1 cellular context compared by ENCODE assay signal in genomic region chr1:39691383-39692151, GRCh38.
TF ChIP-seq lines count a peak whose summit lies in the region.

Gene HPCAL4, minus strand, starts transcription at chr1:39691433. Its CDS starts 6,830 bp downstream, at chr1:39684603.

TF ChIP-seq in K562, 482 proteins besides CTCF, POLR2A, EP300 and RAD21 (continued from another document and continues in another):
- TF ChIP-seq PBX2 (CRISPR knock-in tag; IDR thresholded peaks at IDR 0.05; ENCODE audit: low read depth) (peak; percentile 62), PBX2 (tag; conservative IDR thresholded peaks at IDR 0.05; ENCODE audit: low read depth) (peak; percentile 88), CEBPG (CRISPR knock-in tag; IDR thresholded peaks at IDR 0.05) (no peak), CEBPG (tag; conservative IDR thresholded peaks at IDR 0.05 in 1 of 2, IDR thresholded peaks at IDR 0.05 in 1 of 2) (no peak), ZNF830 (CRISPR knock-in tag; IDR thresholded peaks at IDR 0.05) (no peak), CHCHD3 (CRISPR knock-in tag; IDR thresholded peaks at IDR 0.05) (no peak), TARDBP (IDR thresholded peaks at IDR 0.05) (no peak; the same call in 1 of the 2 replicates), HES1 (IDR thresholded peaks at IDR 0.05; ENCODE audit: low read depth) (no peak), SNRNP70 (optimal IDR thresholded peaks at IDR 0.05; ENCODE audit: low read depth, low read length) (no peak), SP2 (IDR thresholded peaks at IDR 0.05; ENCODE audit: extremely low read depth, low read depth, low read length, poor library complexity, severe bottlenecking) (peak; percentile 63), ARID1B (IDR thresholded peaks at IDR 0.05) (no peak), ZNF239 (CRISPR knock-in tag; IDR thresholded peaks at IDR 0.05) (no peak), CEBPB (tag; IDR thresholded peaks at IDR 0.05) (no peak), ELF4 (CRISPR knock-in tag; IDR thresholded peaks at IDR 0.05) (no peak), ZBTB1 (CRISPR knock-in tag; IDR thresholded peaks at IDR 0.05; ENCODE audit: borderline replicate concordance, low read depth) (no peak), ZNF140 (CRISPR knock-in tag; IDR thresholded peaks at IDR 0.05) (no peak), TOE1 (IDR thresholded peaks at IDR 0.05; ENCODE audit: borderline replicate concordance) (no peak), TOE1 (CRISPR knock-in tag; IDR thresholded peaks at IDR 0.05; ENCODE audit: borderline replicate concordance, low read depth) (no peak), ZNF354B (CRISPR knock-in tag; IDR thresholded peaks at IDR 0.05) (no peak), JUND (IDR thresholded peaks at IDR 0.05; ENCODE audit: borderline replicate concordance, low read depth, low read length) (0 out of 2 replicates have a peak, but pooled peaks have one; percentile 4), JUND (tag; IDR thresholded peaks at IDR 0.05; ENCODE audit: borderline replicate concordance, low read depth, low read length) (no peak), RFX1 (IDR thresholded peaks at IDR 0.05) (peak; percentile 97), ZBTB9 (CRISPR knock-in tag; IDR thresholded peaks at IDR 0.05) (no peak), ZNF324 (CRISPR knock-in tag; IDR thresholded peaks at IDR 0.05) (no peak), JUN (IDR thresholded peaks at IDR 0.05; ENCODE audit: borderline replicate concordance, low read depth, low read length) (no peak), JUN (CRISPR knock-in tag; IDR thresholded peaks at IDR 0.05; ENCODE audit: borderline replicate concordance) (no peak), MAZ (CRISPR knock-in tag; conservative IDR thresholded peaks at IDR 0.05 in 1 of 2, IDR thresholded peaks at IDR 0.05 in 1 of 2) (no peak), ETV5 (CRISPR knock-in tag; IDR thresholded peaks at IDR 0.05; ENCODE audit: low read depth) (no peak), ZNF717 (CRISPR knock-in tag; IDR thresholded peaks at IDR 0.05) (no peak), ARID2 (IDR thresholded peaks at IDR 0.05) (no peak), CREM (IDR thresholded peaks at IDR 0.05; ENCODE audit: low read depth) (no peak), RBM17 (IDR thresholded peaks at IDR 0.05; ENCODE audit: borderline replicate concordance, low read depth, low read length) (no peak), ZFP30 (CRISPR knock-in tag; IDR thresholded peaks at IDR 0.05; ENCODE audit: borderline replicate concordance) (no peak), SNIP1 (IDR thresholded peaks at IDR 0.05; ENCODE audit: low read depth) (no peak), POLR2H (tag; IDR thresholded peaks at IDR 0.05; ENCODE audit: low read depth) (no peak), EZH2 (IDR thresholded peaks at IDR 0.05; ENCODE audit: borderline replicate concordance, low read depth, low read length) (no peak), MCM3 (IDR thresholded peaks at IDR 0.05) (no peak), WHSC1 (IDR thresholded peaks at IDR 0.05; ENCODE audit: low read length) (no peak), MXD1 (CRISPR knock-in tag; IDR thresholded peaks at IDR 0.05; ENCODE audit: borderline replicate concordance, poor library complexity, severe bottlenecking) (no peak)
- TF ChIP-seq, protein P1, sequence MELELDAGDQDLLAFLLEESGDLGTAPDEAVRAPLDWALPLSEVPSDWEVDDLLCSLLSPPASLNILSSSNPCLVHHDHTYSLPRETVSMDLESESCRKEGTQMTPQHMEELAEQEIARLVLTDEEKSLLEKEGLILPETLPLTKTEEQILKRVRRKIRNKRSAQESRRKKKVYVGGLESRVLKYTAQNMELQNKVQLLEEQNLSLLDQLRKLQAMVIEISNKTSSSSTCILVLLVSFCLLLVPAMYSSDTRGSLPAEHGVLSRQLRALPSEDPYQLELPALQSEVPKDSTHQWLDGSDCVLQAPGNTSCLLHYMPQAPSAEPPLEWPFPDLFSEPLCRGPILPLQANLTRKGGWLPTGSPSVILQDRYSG (tag; conservative IDR thresholded peaks at IDR 0.05; ENCODE audit: low read depth): no peak
- TF ChIP-seq, protein P2, sequence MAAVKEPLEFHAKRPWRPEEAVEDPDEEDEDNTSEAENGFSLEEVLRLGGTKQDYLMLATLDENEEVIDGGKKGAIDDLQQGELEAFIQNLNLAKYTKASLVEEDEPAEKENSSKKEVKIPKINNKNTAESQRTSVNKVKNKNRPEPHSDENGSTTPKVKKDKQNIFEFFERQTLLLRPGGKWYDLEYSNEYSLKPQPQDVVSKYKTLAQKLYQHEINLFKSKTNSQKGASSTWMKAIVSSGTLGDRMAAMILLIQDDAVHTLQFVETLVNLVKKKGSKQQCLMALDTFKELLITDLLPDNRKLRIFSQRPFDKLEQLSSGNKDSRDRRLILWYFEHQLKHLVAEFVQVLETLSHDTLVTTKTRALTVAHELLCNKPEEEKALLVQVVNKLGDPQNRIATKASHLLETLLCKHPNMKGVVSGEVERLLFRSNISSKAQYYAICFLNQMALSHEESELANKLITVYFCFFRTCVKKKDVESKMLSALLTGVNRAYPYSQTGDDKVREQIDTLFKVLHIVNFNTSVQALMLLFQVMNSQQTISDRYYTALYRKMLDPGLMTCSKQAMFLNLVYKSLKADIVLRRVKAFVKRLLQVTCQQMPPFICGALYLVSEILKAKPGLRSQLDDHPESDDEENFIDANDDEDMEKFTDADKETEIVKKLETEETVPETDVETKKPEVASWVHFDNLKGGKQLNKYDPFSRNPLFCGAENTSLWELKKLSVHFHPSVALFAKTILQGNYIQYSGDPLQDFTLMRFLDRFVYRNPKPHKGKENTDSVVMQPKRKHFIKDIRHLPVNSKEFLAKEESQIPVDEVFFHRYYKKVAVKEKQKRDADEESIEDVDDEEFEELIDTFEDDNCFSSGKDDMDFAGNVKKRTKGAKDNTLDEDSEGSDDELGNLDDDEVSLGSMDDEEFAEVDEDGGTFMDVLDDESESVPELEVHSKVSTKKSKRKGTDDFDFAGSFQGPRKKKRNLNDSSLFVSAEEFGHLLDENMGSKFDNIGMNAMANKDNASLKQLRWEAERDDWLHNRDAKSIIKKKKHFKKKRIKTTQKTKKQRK (IDR thresholded peaks at IDR 0.05; ENCODE audit: borderline replicate concordance, low read depth, low read length): no peak
- TF ChIP-seq, protein P3, sequence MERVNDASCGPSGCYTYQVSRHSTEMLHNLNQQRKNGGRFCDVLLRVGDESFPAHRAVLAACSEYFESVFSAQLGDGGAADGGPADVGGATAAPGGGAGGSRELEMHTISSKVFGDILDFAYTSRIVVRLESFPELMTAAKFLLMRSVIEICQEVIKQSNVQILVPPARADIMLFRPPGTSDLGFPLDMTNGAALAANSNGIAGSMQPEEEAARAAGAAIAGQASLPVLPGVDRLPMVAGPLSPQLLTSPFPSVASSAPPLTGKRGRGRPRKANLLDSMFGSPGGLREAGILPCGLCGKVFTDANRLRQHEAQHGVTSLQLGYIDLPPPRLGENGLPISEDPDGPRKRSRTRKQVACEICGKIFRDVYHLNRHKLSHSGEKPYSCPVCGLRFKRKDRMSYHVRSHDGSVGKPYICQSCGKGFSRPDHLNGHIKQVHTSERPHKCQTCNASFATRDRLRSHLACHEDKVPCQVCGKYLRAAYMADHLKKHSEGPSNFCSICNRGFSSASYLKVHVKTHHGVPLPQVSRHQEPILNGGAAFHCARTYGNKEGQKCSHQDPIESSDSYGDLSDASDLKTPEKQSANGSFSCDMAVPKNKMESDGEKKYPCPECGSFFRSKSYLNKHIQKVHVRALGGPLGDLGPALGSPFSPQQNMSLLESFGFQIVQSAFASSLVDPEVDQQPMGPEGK (CRISPR knock-in tag; IDR thresholded peaks at IDR 0.05; ENCODE audit: borderline replicate concordance): no peak
- TF ChIP-seq, protein P4, sequence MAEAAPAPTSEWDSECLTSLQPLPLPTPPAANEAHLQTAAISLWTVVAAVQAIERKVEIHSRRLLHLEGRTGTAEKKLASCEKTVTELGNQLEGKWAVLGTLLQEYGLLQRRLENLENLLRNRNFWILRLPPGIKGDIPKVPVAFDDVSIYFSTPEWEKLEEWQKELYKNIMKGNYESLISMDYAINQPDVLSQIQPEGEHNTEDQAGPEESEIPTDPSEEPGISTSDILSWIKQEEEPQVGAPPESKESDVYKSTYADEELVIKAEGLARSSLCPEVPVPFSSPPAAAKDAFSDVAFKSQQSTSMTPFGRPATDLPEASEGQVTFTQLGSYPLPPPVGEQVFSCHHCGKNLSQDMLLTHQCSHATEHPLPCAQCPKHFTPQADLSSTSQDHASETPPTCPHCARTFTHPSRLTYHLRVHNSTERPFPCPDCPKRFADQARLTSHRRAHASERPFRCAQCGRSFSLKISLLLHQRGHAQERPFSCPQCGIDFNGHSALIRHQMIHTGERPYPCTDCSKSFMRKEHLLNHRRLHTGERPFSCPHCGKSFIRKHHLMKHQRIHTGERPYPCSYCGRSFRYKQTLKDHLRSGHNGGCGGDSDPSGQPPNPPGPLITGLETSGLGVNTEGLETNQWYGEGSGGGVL (CRISPR knock-in tag; IDR thresholded peaks at IDR 0.05): no peak
